18 cellular contexts compared by ENCODE assay signal in the genomic region with DNA sequence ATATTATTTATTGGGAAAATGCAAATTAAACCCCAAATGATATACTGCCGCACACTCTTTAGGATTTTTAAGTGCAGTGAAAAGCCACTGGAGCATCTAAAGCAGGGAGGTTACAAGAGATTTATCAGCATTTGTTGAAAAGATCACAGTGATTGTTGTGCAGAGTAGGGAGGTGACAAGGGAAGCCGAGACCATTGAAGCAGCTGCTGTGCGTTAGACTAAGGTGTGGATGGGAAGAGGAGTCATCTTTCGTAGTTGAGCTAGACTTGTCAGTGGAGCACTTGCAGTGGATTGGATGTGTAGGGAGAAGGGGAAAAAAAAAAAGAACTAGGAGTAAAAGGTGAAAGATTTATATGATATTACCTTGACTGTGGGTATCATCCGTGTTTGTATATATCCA.
DNase-seq lines count a peak whose midpoint lies in the region; ATAC-seq, FAIRE-seq and TF ChIP-seq lines count a peak whose summit lies in the region.
"Had no signal": no experiment of that assay in that cellular context is flagged by ENCODE, and none has a peak within 500 bp of the region (broad histone marks: within the 10 kb centered on the region; RNA-seq: fewer than 3 reads in every experiment).

No MANE protein-coding gene starts in this region.

- H3K9me3 ChIP-seq in H1 (ENCODE audit: insufficient read depth in 2 of 2, low read depth in 1 of 2, low read length in 1 of 2) = no peaks in the 10 kb centered on the region
- no peaks in the 10 kb centered on the region for H3K9me3 ChIP-seq in vagina
- H3K9me3 ChIP-seq: BLaER1 treated with 17β-estradiol and CSF1 and Interleukin-3, amounts not matched to agents 10 nM and 100 nM had no signal

- no peak overlapping the region for H4K5ac ChIP-seq in H1 (ENCODE audit: insufficient read length, low read depth, low read length)

- no peak overlapping the region for H3K4me2 ChIP-seq in H1 (ENCODE audit: insufficient read depth in 1 of 2, low read depth in 2 of 2, low read length in 2 of 2)
- H3K4me2 ChIP-seq: BLaER1 treated with 17β-estradiol and CSF1 and Interleukin-3, amounts not matched to agents 10 nM and 100 nM had no signal

- no peak overlapping the region for H3K4me3 ChIP-seq in H1 (ENCODE audit: extremely low read depth in 1 of 4, insufficient read depth in 2 of 4, low read depth in 3 of 4, low read length in 4 of 4)
- H3K4me3 ChIP-seq in vagina = no peak overlapping the region
- H3K4me3 ChIP-seq: BLaER1 treated with 17β-estradiol and CSF1 and Interleukin-3, amounts not matched to agents 10 nM and 100 nM had no signal

- H3K36me3 ChIP-seq in H1 (ENCODE audit: control insufficient read depth in 2 of 4, insufficient read depth in 4 of 4, low read length in 3 of 4) (no peaks in the 10 kb centered on the region), vagina (no peaks in the 10 kb centered on the region)
- H3K36me3 ChIP-seq: BLaER1 treated with 17β-estradiol and CSF1 and Interleukin-3, amounts not matched to agents 10 nM and 100 nM had no signal

- H3K56ac ChIP-seq in H1 (replicated peaks; ENCODE audit: insufficient read length, low read depth, low read length) = no peak overlapping the region

- H3K4me1 ChIP-seq in H1 (replicated peaks in 1 of 4; ENCODE audit: control insufficient read depth in 3 of 4, insufficient read depth in 4 of 4, low read length in 3 of 4) (peaks cover 0 to 2% (median 0%) of the 10 kb centered on the region in 4 experiments; a peak in 1 of 7 replicates), vagina (no peaks in the 10 kb centered on the region)
- H3K4me1 ChIP-seq: BLaER1 treated with 17β-estradiol and CSF1 and Interleukin-3, amounts not matched to agents 10 nM and 100 nM had no signal

- H3K27me3 ChIP-seq in H1 (replicated peaks in 1 of 4; ENCODE audit: control insufficient read depth in 3 of 4, extremely low read depth in 1 of 4, insufficient read depth in 3 of 4, low read length in 3 of 4) = no peaks in the 10 kb centered on the region
- no peaks in the 10 kb centered on the region for H3K27me3 ChIP-seq in vagina
- H3K27me3 ChIP-seq: BLaER1 treated with 17β-estradiol and CSF1 and Interleukin-3, amounts not matched to agents 10 nM and 100 nM had no signal

- POLR2A ChIA-PET in H1 (lab: Charles Lee; ENCODE audit: partially characterized antibody) = no interaction called here

- no peak for TF ChIP-seq EP300 in H1 (IDR thresholded peaks at IDR 0.05; ENCODE audit: borderline replicate concordance in 1 of 2, low read depth in 2 of 2, low read length in 2 of 2)

- no peak overlapping the region for H3K23ac ChIP-seq in H1 (ENCODE audit: insufficient read length)

- no peak overlapping the region for H3K27ac ChIP-seq in H1 (ENCODE audit: low read depth, low read length)
- H3K27ac ChIP-seq in vagina = no peak overlapping the region
- H3K27ac ChIP-seq: BLaER1 treated with 17β-estradiol and CSF1 and Interleukin-3, amounts not matched to agents 10 nM and 100 nM; HL-60 had no signal

- no peak for TF ChIP-seq CTCF in H1 (IDR thresholded peaks at IDR 0.05; ENCODE audit: control extremely low read depth in 1 of 3, insufficient read depth in 1 of 3, low read depth in 1 of 3, low read length in 3 of 3)
- TF ChIP-seq CTCF in vagina (IDR thresholded peaks at IDR 0.05) = no peak

- no peak overlapping the region for H2BK20ac ChIP-seq in H1 (ENCODE audit: low read length)

- H3K9ac ChIP-seq in H1 (replicated peaks in 1 of 4; ENCODE audit: extremely low read depth in 1 of 4, low read depth in 3 of 4, low read length in 3 of 4) = no peak overlapping the region
- H3K9ac ChIP-seq: BLaER1 treated with 17β-estradiol and CSF1 and Interleukin-3, amounts not matched to agents 10 nM and 100 nM had no signal

- 76% methylated on average over 5 of the region's 5 CpGs; no CpG with 5 or more reads in 1 of the 2 experiments for WGBS in H1 (ENCODE audit: extremely low coverage in 1 of 2, insufficient coverage in 1 of 2, insufficient read length in 1 of 2, insufficient replicate concordance in 2 of 2, low coverage in 1 of 2, low lambda C conversion rate in 2 of 2, missing lambda C conversion rate in 1 of 2), 2 experiments

- intact Hi-C loops in vagina (cut with DNase I) = no loop called here

- no peak overlapping the region for H4K8ac ChIP-seq in H1 (ENCODE audit: extremely low read depth, insufficient read depth, low read length)

- H4K91ac ChIP-seq in H1 (replicated peaks; ENCODE audit: insufficient read length, low read length) = no peak overlapping the region

- no peak overlapping the region for H2BK120ac ChIP-seq in H1 (replicated peaks; ENCODE audit: low read depth, low read length)

- DNase-seq in NCI-H748 (lab: John Stamatoyannopoulos, UW; ENCODE audit: unreplicated experiment) (peak; percentile 4), NCI-H748 treated with DMSO at 0.1 percent for 48 hours (lab: John Stamatoyannopoulos, UW) (no peak), H1 (ENCODE audit: low read depth in 1 of 2, low spot score in 2 of 2) (no peak), iPS-NIHi11 (ENCODE audit: low spot score) (peak; percentile 25), DMS79 (lab: John Stamatoyannopoulos, UW) (no peak), vagina (ENCODE audit: extremely low spot score in 2 of 2) (no peak)
- DNase-seq in activated effector memory CD4-positive, alpha-beta T cell treated with Interleukin-2 at 50 U/mL for 16 hours = no peak
- DNase-seq: 8988T; Calu3; CD8-positive, alpha-beta T cell; DND-41; EL; GOT3; HCEC 1CT had no signal

- FAIRE-seq in H1 (lab: Jason Lieb, UNC) = no peak
- FAIRE-seq: GM12891 had no signal

- TF ChIP-seq POLR2A in H1 (IDR thresholded peaks at IDR 0.05; ENCODE audit: control extremely low read depth in 1 of 2, low read depth in 2 of 2, low read length in 2 of 2) = no peak
- TF ChIP-seq POLR2A in vagina (IDR thresholded peaks at IDR 0.05) = no peak

- H2AK5ac ChIP-seq in H1 (ENCODE audit: low read depth, low read length) = no peak overlapping the region

- no peak for ATAC-seq in GM18868 (IDR thresholded peaks at IDR 0.05; ENCODE audit: unreplicated experiment)
- ATAC-seq: CD8-positive, alpha-beta T cell had no signal

- TF ChIP-seq RAD21 in H1 (IDR thresholded peaks at IDR 0.05 in 1 of 2, conservative IDR thresholded peaks at IDR 0.05 in 1 of 2; ENCODE audit: low read depth in 2 of 2, low read length in 2 of 2) = no peak

- H3K4ac ChIP-seq in H1 (replicated peaks; ENCODE audit: insufficient read length, low read depth, low read length) = no peak overlapping the region

- no peaks in the 10 kb centered on the region for H4K20me1 ChIP-seq in H1 (replicated peaks in 1 of 2; ENCODE audit: control insufficient read depth in 1 of 2, insufficient read depth in 2 of 2, low read length in 2 of 2)
- H4K20me1 ChIP-seq: BLaER1 treated with 17β-estradiol and CSF1 and Interleukin-3, amounts not matched to agents 10 nM and 100 nM had no signal

- H3K18ac ChIP-seq in H1 (ENCODE audit: extremely low read depth, low read length) = no peak overlapping the region

- CTCF ChIA-PET in H1 (lab: Charles Lee; ENCODE audit: partially characterized antibody) = interaction anchor here (1.6 kb wide), 1 partner anchor 222 kb away, joined by 4 read pairs; no protein-coding TSS in a partner anchor

- no peak overlapping the region for H3K14ac ChIP-seq in H1 (ENCODE audit: insufficient read length)

- H3K79me1 ChIP-seq in H1 (ENCODE audit: low read depth, low read length) = no peaks in the 10 kb centered on the region

- H2BK12ac ChIP-seq in H1 (ENCODE audit: low read depth, low read length) = no peak overlapping the region

- H2AFZ ChIP-seq in H1 (ENCODE audit: low read length) = no peak overlapping the region

- H3K79me2 ChIP-seq in H1 (ENCODE audit: control insufficient read depth in 1 of 2, insufficient read depth in 2 of 2, low read length in 2 of 2) = no peaks in the 10 kb centered on the region

- H3K23me2 ChIP-seq in H1 (ENCODE audit: low read depth, low read length) = no peaks in the 10 kb centered on the region; the same call in 1 of the 2 replicates

- no peak overlapping the region for H2BK5ac ChIP-seq in H1 (ENCODE audit: low read depth, low read length)

- no peak overlapping the region for H2BK15ac ChIP-seq in H1 (ENCODE audit: low read length)

TF ChIP-seq in H1, 55 proteins besides CTCF, POLR2A, EP300 and RAD21:
- TF ChIP-seq NANOG (IDR thresholded peaks at IDR 0.05; ENCODE audit: insufficient read depth, low read depth, low read length, poor library complexity, severe bottlenecking) (peak; percentile 4), RNF2 (IDR thresholded peaks at IDR 0.05; ENCODE audit: borderline replicate concordance, low read depth, low read length, missing control alignments, poor library complexity, severe bottlenecking) (no peak), CREB1 (IDR thresholded peaks at IDR 0.05) (no peak), KDM4A (IDR thresholded peaks at IDR 0.05; ENCODE audit: low read depth, low read length, severe bottlenecking) (no peak)
- TF ChIP-seq, protein P1, sequence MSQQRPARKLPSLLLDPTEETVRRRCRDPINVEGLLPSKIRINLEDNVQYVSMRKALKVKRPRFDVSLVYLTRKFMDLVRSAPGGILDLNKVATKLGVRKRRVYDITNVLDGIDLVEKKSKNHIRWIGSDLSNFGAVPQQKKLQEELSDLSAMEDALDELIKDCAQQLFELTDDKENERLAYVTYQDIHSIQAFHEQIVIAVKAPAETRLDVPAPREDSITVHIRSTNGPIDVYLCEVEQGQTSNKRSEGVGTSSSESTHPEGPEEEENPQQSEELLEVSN (IDR thresholded peaks at IDR 0.05) = no peak

Comparison
In these comparisons a context has a peak if more than half of its experiments do, and no peak if none do; other contexts are left out.
1. DNase-seq: peak in NCI-H748 (single experiment) and iPS-NIHi11 (single experiment); none in NCI-H748 treated with DMSO at 0.1 percent for 48 hours (single experiment), H1 (0 of 2), DMS79 (single experiment), vagina (0 of 2) and activated effector memory CD4-positive, alpha-beta T cell treated with Interleukin-2 at 50 U/mL for 16 hours (single experiment).